In genomic region chr22:44534335-44534734, GRCh38 we compare ENCODE assay signal across 27 cellular contexts.
"Had no signal": no experiment of that assay in that cellular context is flagged by ENCODE, and none has a peak within 500 bp of the region (broad histone marks: within the 10 kb centered on the region; RNA-seq: fewer than 3 reads in every experiment).

No MANE protein-coding gene starts in this region.

- H3K9me3 Mint-ChIP-seq: neural crest cell had no signal

- H3K4me1 Mint-ChIP-seq: naive thymus-derived CD4-positive, alpha-beta T cell; neural crest cell; stimulated activated memory B cell treated with anti-CD40 and anti-IgM and Interleukin-4, amounts not matched to agents 10 μg/mL and 1 μg/mL and 100 μg/mL, for 72 hours had no signal

- H3K36me3 Mint-ChIP-seq: naive thymus-derived CD4-positive, alpha-beta T cell; natural killer cell treated with Interleukin-12 subunit alpha and Interleukin-12 subunit beta and Interleukin-15 and Interleukin-18, amount 100 ng/mL, for 72 hours; stimulated activated memory B cell treated with anti-CD40 and anti-IgM and Interleukin-4, amounts not matched to agents 10 μg/mL and 1 μg/mL and 100 μg/mL, for 72 hours had no signal

- H3K4me3 ChIP-seq: heart right ventricle, hepatocyte, lung, mucosa of descending colon, psoas muscle, right lobe of liver, smooth muscle cell, stomach, testis, thyroid gland, transverse colon, upper lobe of left lung had no signal

- H3K4me2 ChIP-seq: hepatocyte, smooth muscle cell had no signal

- H2AFZ ChIP-seq: hepatocyte, parathyroid adenoma had no signal

- H3K27me3 ChIP-seq: hepatocyte, right lobe of liver, testis, thyroid gland, upper lobe of left lung had no signal

- H3K27ac Mint-ChIP-seq: naive thymus-derived CD4-positive, alpha-beta T cell; natural killer cell treated with Interleukin-12 subunit alpha and Interleukin-12 subunit beta and Interleukin-15 and Interleukin-18, amount 100 ng/mL, for 72 hours; stimulated activated memory B cell treated with anti-CD40 and anti-IgM and Interleukin-4, amounts not matched to agents 10 μg/mL and 1 μg/mL and 100 μg/mL, for 72 hours had no signal

- H3K4me1 ChIP-seq: parathyroid adenoma, psoas muscle, right lobe of liver, thyroid gland, transverse colon, upper lobe of left lung had no signal

- H3K79me2 ChIP-seq: hepatocyte, parathyroid adenoma had no signal

- H3K36me3 ChIP-seq: heart right ventricle, neutrophil, right lobe of liver, stomach, thyroid gland, transverse colon, upper lobe of left lung had no signal

- ATAC-seq: left lobe of liver; mucosa of descending colon; naive thymus-derived CD4-positive, alpha-beta T cell; natural killer cell treated with Interleukin-12 subunit alpha and Interleukin-12 subunit beta and Interleukin-15 and Interleukin-18, amount 100 ng/mL, for 72 hours; psoas muscle; right lobe of liver; stimulated activated memory B cell treated with anti-CD40 and anti-IgM and Interleukin-4, amounts not matched to agents 10 μg/mL and 1 μg/mL and 100 μg/mL, for 72 hours; stimulated activated naive CD8-positive, alpha-beta T cell treated with anti-CD3 and anti-CD28 coated beads, Interleukin-15, Interleukin-2, amounts not matched to agents 100 U/mL and 50 U/mL, for 24 hours had no signal

- H3K27ac ChIP-seq: heart right ventricle, hepatocyte, neutrophil, parathyroid adenoma, psoas muscle, right lobe of liver, stomach, testis, thyroid gland, transverse colon, upper lobe of left lung had no signal

- H3K4me3 Mint-ChIP-seq: naive thymus-derived CD4-positive, alpha-beta T cell; natural killer cell treated with Interleukin-12 subunit alpha and Interleukin-12 subunit beta and Interleukin-15 and Interleukin-18, amount 100 ng/mL, for 72 hours; neural crest cell; stimulated activated memory B cell treated with anti-CD40 and anti-IgM and Interleukin-4, amounts not matched to agents 10 μg/mL and 1 μg/mL and 100 μg/mL, for 72 hours had no signal

- DNase-seq: heart right ventricle; islet precursor cell; midbrain; mucosa of descending colon; naive thymus-derived CD4-positive, alpha-beta T cell; occipital lobe; psoas muscle; right lobe of liver; stimulated activated CD4-positive, alpha-beta T cell treated with anti-CD3 and anti-CD28 coated beads, Interleukin-1b, Interleukin-23, amount 100 ng/mL, for 48 hours; stimulated activated CD4-positive, alpha-beta T cell treated with anti-CD3 and anti-CD28 coated beads, Interleukin-2, amount 100 ng/mL, for 48 hours; stimulated activated CD4-positive, alpha-beta T cell treated with anti-CD3 and anti-CD28 coated beads, Interleukin-4, amount 100 ng/mL, for 4 hours; stimulated activated CD8-positive, alpha-beta memory T cell treated with anti-CD3 and anti-CD28 coated beads, Interleukin-4, amount 100 ng/mL, for 48 hours; stimulated activated naive CD8-positive, alpha-beta T cell treated with anti-CD3 and anti-CD28 coated beads, Interleukin-15, Interleukin-2, amounts not matched to agents 100 U/mL and 50 U/mL, for 24 hours; stomach; testis; thyroid gland; transverse colon; upper lobe of left lung had no signal

- H3K9me3 ChIP-seq: mucosa of descending colon, neutrophil, psoas muscle, right lobe of liver, stomach, testis, thyroid gland, transverse colon, upper lobe of left lung had no signal

- H3K9ac ChIP-seq: parathyroid adenoma had no signal
